1 cellular context compared by ENCODE assay signal in the genomic region with DNA sequence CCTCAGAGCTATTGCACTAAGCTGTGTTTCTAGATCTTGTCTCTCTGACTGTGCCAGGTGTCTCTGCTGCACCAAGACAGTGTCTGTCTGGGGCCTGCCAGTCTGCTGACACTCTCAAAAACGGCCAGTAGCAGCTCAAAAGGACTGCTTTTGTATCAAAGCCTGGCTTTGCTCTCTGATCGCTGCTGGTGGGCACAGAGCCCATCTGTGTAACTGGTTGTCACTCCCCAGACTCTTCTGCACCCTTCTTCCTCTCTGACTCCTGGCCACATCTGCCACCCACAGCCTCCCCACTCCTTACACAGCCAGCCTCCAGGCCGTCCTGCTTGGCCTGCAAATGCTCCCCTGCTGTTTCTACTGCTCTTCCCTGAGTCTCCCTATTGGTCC.
A peak's percentile ranks its signal among the peaks of the same experiment; 100 is the strongest.
TF ChIP-seq lines count a peak whose summit lies in the region.

No MANE protein-coding gene starts in this region.

TF ChIP-seq in SK-N-SH, 30 proteins besides CTCF, POLR2A, EP300 and RAD21 (continued from another document):
- TF ChIP-seq PBX3 (IDR thresholded peaks at IDR 0.05) (no peak), GATA2 (CRISPR knock-in tag; IDR thresholded peaks at IDR 0.05) (peak; percentile 77), FOXM1 (IDR thresholded peaks at IDR 0.05; ENCODE audit: low read depth) (no peak), RCOR1 (IDR thresholded peaks at IDR 0.05; ENCODE audit: low read length) (no peak), NFIC (IDR thresholded peaks at IDR 0.05; ENCODE audit: borderline replicate concordance) (no peak), TAF1 (IDR thresholded peaks at IDR 0.05; ENCODE audit: borderline replicate concordance, low read depth, low read length) (no peak), CHD2 (IDR thresholded peaks at IDR 0.05; ENCODE audit: low read length, partially characterized antibody) (peak; percentile 46), MEF2A (IDR thresholded peaks at IDR 0.05; ENCODE audit: borderline replicate concordance, low read depth) (no peak), ELF1 (IDR thresholded peaks at IDR 0.05) (no peak)
